Comparison of ENCODE assay signal across 20 cellular contexts in the genomic region with DNA sequence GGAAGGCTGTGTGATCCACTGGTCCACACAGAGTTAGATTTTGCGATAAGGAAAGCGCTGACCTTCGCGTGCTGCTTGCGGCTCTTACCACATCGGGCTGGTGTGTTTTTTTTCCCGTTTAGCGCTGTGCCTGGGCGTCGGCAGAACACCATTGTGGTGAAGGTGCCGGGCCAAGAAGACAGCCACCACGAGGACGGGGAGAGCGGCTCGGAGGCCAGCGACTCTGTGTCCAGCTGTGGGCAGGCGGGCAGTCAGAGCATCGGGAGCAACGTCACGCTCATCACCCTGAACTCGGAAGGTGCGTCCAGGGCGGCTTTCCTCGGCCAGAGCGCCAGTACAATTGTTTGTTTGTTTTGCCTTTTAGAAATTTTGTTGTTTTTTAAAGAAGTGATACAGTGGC.
"Had no signal": no experiment of that assay in that cellular context is flagged by ENCODE, and none has a peak within 500 bp of the region (broad histone marks: within the 10 kb centered on the region; RNA-seq: fewer than 3 reads in every experiment).

No MANE protein-coding gene starts in this region.

- H3K27ac Mint-ChIP-seq: activated CD4-positive, alpha-beta memory T cell treated with anti-CD3 and anti-CD28 coated beads for 36 hours; activated CD4-positive, alpha-beta T cell treated with anti-CD3 and anti-CD28 coated beads, Interleukin-2, amount 10 ng/mL, durations not matched to agents 7 days and 5 days; activated naive CD8-positive, alpha-beta T cell treated with anti-CD3 and anti-CD28 coated beads, Interleukin-2, amount 10 ng/mL, durations not matched to agents 7 days and 5 days had no signal

- H3K27me3 ChIP-seq: adrenal gland, breast epithelium had no signal

- H3K4me3 ChIP-seq: adrenal gland, breast epithelium had no signal

- H3K27ac ChIP-seq: adrenal gland, breast epithelium had no signal

- H3K9me3 Mint-ChIP-seq: activated CD4-positive, alpha-beta memory T cell treated with anti-CD3 and anti-CD28 coated beads for 36 hours; activated CD4-positive, alpha-beta T cell treated with anti-CD3 and anti-CD28 coated beads, Interleukin-2, amount 10 ng/mL, durations not matched to agents 7 days and 5 days; activated naive CD8-positive, alpha-beta T cell treated with anti-CD3 and anti-CD28 coated beads, Interleukin-2, amount 10 ng/mL, durations not matched to agents 7 days and 5 days; activated T-cell treated with anti-CD3 and anti-CD28 coated beads, Interleukin-2, amount 50 U/mL, for 4 hours had no signal

- H3K27me3 Mint-ChIP-seq: activated CD4-positive, alpha-beta memory T cell treated with anti-CD3 and anti-CD28 coated beads for 36 hours; activated CD4-positive, alpha-beta T cell treated with anti-CD3 and anti-CD28 coated beads, Interleukin-2, amount 10 ng/mL, durations not matched to agents 7 days and 5 days; activated naive CD8-positive, alpha-beta T cell treated with anti-CD3 and anti-CD28 coated beads, Interleukin-2, amount 10 ng/mL, durations not matched to agents 7 days and 5 days had no signal

- DNase-seq: activated CD4-positive, alpha-beta memory T cell treated with anti-CD3 and anti-CD28 coated beads for 36 hours; activated CD4-positive, alpha-beta T cell treated with anti-CD3 and anti-CD28 coated beads, Interleukin-2, amount 10 ng/mL, durations not matched to agents 7 days and 5 days; activated CD4-positive, CD25-positive, alpha-beta regulatory T cell; activated CD8-positive, alpha-beta memory T cell treated with anti-CD3 and anti-CD28 coated beads for 24 hours; activated gamma-delta T cell treated with Interleukin-2 at 50 U/mL for 16 hours; activated naive CD4-positive, alpha-beta T cell treated with anti-CD3 and anti-CD28 coated beads, Interleukin-2, amount 50 U/mL, for 16 hours; activated naive CD8-positive, alpha-beta T cell treated with anti-CD3 and anti-CD28 coated beads, Interleukin-2, amount 10 ng/mL, durations not matched to agents 7 days and 5 days; activated T-cell treated with anti-CD3 and anti-CD28 coated beads, Interleukin-2, amount 50 U/mL, for 4 hours; aorta; central memory CD4-positive, alpha-beta T cell; NCI-H1105 treated with DMSO at 0.1 percent for 48 hours; NCI-H1436 treated with DMSO at 0.1 percent for 48 hours; NCI-H187; NCI-H2081; NCI-H510A treated with DMSO at 0.1 percent for 48 hours; SIG-M5; T-helper 2 cell; T1000 had no signal

- H3K4me1 Mint-ChIP-seq: activated CD4-positive, alpha-beta T cell treated with anti-CD3 and anti-CD28 coated beads, Interleukin-2, amount 10 ng/mL, durations not matched to agents 7 days and 5 days; activated naive CD8-positive, alpha-beta T cell treated with anti-CD3 and anti-CD28 coated beads, Interleukin-2, amount 10 ng/mL, durations not matched to agents 7 days and 5 days had no signal

- H3K36me3 ChIP-seq: breast epithelium had no signal

- H3K4me1 ChIP-seq: adrenal gland, breast epithelium had no signal

- H3K9me3 ChIP-seq: adrenal gland, breast epithelium had no signal

- H3K4me3 Mint-ChIP-seq: activated CD4-positive, alpha-beta memory T cell treated with anti-CD3 and anti-CD28 coated beads for 36 hours; activated CD4-positive, alpha-beta T cell treated with anti-CD3 and anti-CD28 coated beads, Interleukin-2, amount 10 ng/mL, durations not matched to agents 7 days and 5 days; activated naive CD8-positive, alpha-beta T cell treated with anti-CD3 and anti-CD28 coated beads, Interleukin-2, amount 10 ng/mL, durations not matched to agents 7 days and 5 days; activated T-cell treated with anti-CD3 and anti-CD28 coated beads, Interleukin-2, amount 50 U/mL, for 4 hours had no signal

- ATAC-seq: activated T-cell treated with anti-CD3 and anti-CD28 coated beads, Interleukin-2, amount 50 U/mL, for 4 hours had no signal
